Comparison of ENCODE assay signal across 8 cellular contexts in genomic region chr19:41263850-41264580, GRCh38. TPM values are rescaled to one million over a fixed set of nuclear protein-coding genes. Genes with fewer than 3 reads are reported as not detected.
DNase-seq lines count a peak whose midpoint lies in the region; ATAC-seq and TF ChIP-seq lines count a peak whose summit lies in the region.

HNRNPUL1 (plus strand) TSS chr19:41264372; CDS start chr19:41264504, 132 bp downstream.

- CTCF ChIA-PET in RWPE1 (lab: Yijun Ruan, JAX) = interaction anchor here (0.6 to 1.3 kb wide), 4 partner anchors 20 to 559 kb away, joined by 3 to 4 read pairs (median 3); no protein-coding TSS in a partner anchor

- peak within 1 kb of the TSS; percentile 100 for H3K27ac Mint-ChIP-seq in activated T-helper 17 cell treated with anti-CD3 and anti-CD28 coated beads, Interleukin-2, amount 50 U/mL, for 72 hours
- peak within 1 kb of the TSS; percentile 100 for H3K27ac Mint-ChIP-seq in naive B cell
- peak within 1 kb of the TSS; percentile 100 for H3K27ac Mint-ChIP-seq in stimulated activated memory B cell treated with anti-CD40 and anti-IgM and Interleukin-4, amounts not matched to agents 10 μg/mL and 1 μg/mL and 100 μg/mL, for 72 hours

- peak; percentile 68 for ATAC-seq in activated T-helper 17 cell treated with anti-CD3 and anti-CD28 coated beads, Interleukin-2, amount 50 U/mL, for 72 hours (replicated peaks)
- ATAC-seq in naive B cell (ENCODE audit: low read depth in 2 of 2) = peak; percentile 53 to 62
- ATAC-seq in stimulated activated memory B cell treated with anti-CD40 and anti-IgM and Interleukin-4, amounts not matched to agents 10 μg/mL and 1 μg/mL and 100 μg/mL, for 72 hours = peak; percentile 89

- H3K9me3 Mint-ChIP-seq in activated T-helper 17 cell treated with anti-CD3 and anti-CD28 coated beads, Interleukin-2, amount 50 U/mL, for 72 hours = no peaks in the 10 kb centered on the region
- peaks cover 0 to 2% (median 0%) of the 10 kb centered on the region in 7 donors for H3K9me3 Mint-ChIP-seq in naive B cell
- peaks cover 2% of the 10 kb centered on the region for H3K9me3 Mint-ChIP-seq in stimulated activated memory B cell treated with anti-CD40 and anti-IgM and Interleukin-4, amounts not matched to agents 10 μg/mL and 1 μg/mL and 100 μg/mL, for 72 hours

- POLR2A ChIA-PET in RWPE1 (lab: Yijun Ruan, JAX; ENCODE audit: low non-redundant PET) = interaction anchor here (1.6 kb wide), 1 partner anchor 60 kb away, joined by 12 read pairs; no protein-coding TSS in a partner anchor

- no peak for TF ChIP-seq CTCF in LNCaP clone FGC (IDR thresholded peaks at IDR 0.05; ENCODE audit: control insufficient read depth, extremely low read depth, insufficient read depth)
- no peak for TF ChIP-seq CTCF in RWPE1 (conservative IDR thresholded peaks at IDR 0.05; ENCODE audit: low read depth)

- peak within 1 kb of the TSS; percentile 74 for H3K4me3 ChIP-seq in LNCaP clone FGC (ENCODE audit: low read depth, low read length)

- peak; percentile 100 for DNase-seq in EL
- DNase-seq in GOT3 (lab: John Stamatoyannopoulos, UW) = peak; percentile 99
- peak; percentile 98 for DNase-seq in LNCaP clone FGC (ENCODE audit: low read depth)
- peak; percentile 100 for DNase-seq in RWPE1 (ENCODE audit: low spot score)
- peak; percentile 100 for DNase-seq in fibroblast of gingiva (ENCODE audit: low read depth)
- DNase-seq in naive B cell = peak; percentile 100

- H3K4me1 Mint-ChIP-seq in activated T-helper 17 cell treated with anti-CD3 and anti-CD28 coated beads, Interleukin-2, amount 50 U/mL, for 72 hours = peaks cover 29% of the 10 kb centered on the region
- peaks cover 41 to 52% (median 45%) of the 10 kb centered on the region in 3 donors for H3K4me1 Mint-ChIP-seq in naive B cell
- H3K4me1 Mint-ChIP-seq in stimulated activated memory B cell treated with anti-CD40 and anti-IgM and Interleukin-4, amounts not matched to agents 10 μg/mL and 1 μg/mL and 100 μg/mL, for 72 hours = peaks cover 41% of the 10 kb centered on the region

- peaks cover 69% of the 10 kb centered on the region for H3K36me3 Mint-ChIP-seq in activated T-helper 17 cell treated with anti-CD3 and anti-CD28 coated beads, Interleukin-2, amount 50 U/mL, for 72 hours (ENCODE audit: low read depth)
- no peaks in the 10 kb centered on the region for H3K36me3 Mint-ChIP-seq in naive B cell
- peaks cover 20% of the 10 kb centered on the region for H3K36me3 Mint-ChIP-seq in stimulated activated memory B cell treated with anti-CD40 and anti-IgM and Interleukin-4, amounts not matched to agents 10 μg/mL and 1 μg/mL and 100 μg/mL, for 72 hours

- no peaks in the 10 kb centered on the region for H3K27me3 Mint-ChIP-seq in activated T-helper 17 cell treated with anti-CD3 and anti-CD28 coated beads, Interleukin-2, amount 50 U/mL, for 72 hours
- H3K27me3 Mint-ChIP-seq in naive B cell = no peaks in the 10 kb centered on the region
- no peaks in the 10 kb centered on the region for H3K27me3 Mint-ChIP-seq in stimulated activated memory B cell treated with anti-CD40 and anti-IgM and Interleukin-4, amounts not matched to agents 10 μg/mL and 1 μg/mL and 100 μg/mL, for 72 hours

- peak within 1 kb of the TSS; percentile 88 for H3K4me3 Mint-ChIP-seq in activated T-helper 17 cell treated with anti-CD3 and anti-CD28 coated beads, Interleukin-2, amount 50 U/mL, for 72 hours
- H3K4me3 Mint-ChIP-seq in naive B cell = peak within 1 kb of the TSS; percentile 81 to 99 (median 96)
- H3K4me3 Mint-ChIP-seq in stimulated activated memory B cell treated with anti-CD40 and anti-IgM and Interleukin-4, amounts not matched to agents 10 μg/mL and 1 μg/mL and 100 μg/mL, for 72 hours = peak within 1 kb of the TSS; percentile 93

- peak within 1 kb of the TSS; percentile 98 for H3K27ac ChIP-seq in RWPE1

RNA-seq across cellular contexts. Expression of gene HNRNPUL1, which starts in this region (rescaled TPM):
- 100 to 1,000 TPM; 324 to 357 TPM for total RNA-seq in activated T-helper 17 cell treated with anti-CD3 and anti-CD28 coated beads, Interleukin-2, amount 50 U/mL, for 72 hours
- polyA plus RNA-seq in naive B cell (ENCODE audit: low read depth in 6 of 6) = 10 to 100 TPM; 26.2 to 85.3 (median 54.4) TPM

Comparison
In these comparisons a context has a peak if more than half of its experiments do, and no peak if none do; other contexts are left out.
1. Peak in every context shown above with its lines: DNase-seq, ATAC-seq, H3K4me3 ChIP-seq and H3K27ac ChIP-seq.